ENCODE assay signal across 10 cellular contexts in the genomic region with DNA sequence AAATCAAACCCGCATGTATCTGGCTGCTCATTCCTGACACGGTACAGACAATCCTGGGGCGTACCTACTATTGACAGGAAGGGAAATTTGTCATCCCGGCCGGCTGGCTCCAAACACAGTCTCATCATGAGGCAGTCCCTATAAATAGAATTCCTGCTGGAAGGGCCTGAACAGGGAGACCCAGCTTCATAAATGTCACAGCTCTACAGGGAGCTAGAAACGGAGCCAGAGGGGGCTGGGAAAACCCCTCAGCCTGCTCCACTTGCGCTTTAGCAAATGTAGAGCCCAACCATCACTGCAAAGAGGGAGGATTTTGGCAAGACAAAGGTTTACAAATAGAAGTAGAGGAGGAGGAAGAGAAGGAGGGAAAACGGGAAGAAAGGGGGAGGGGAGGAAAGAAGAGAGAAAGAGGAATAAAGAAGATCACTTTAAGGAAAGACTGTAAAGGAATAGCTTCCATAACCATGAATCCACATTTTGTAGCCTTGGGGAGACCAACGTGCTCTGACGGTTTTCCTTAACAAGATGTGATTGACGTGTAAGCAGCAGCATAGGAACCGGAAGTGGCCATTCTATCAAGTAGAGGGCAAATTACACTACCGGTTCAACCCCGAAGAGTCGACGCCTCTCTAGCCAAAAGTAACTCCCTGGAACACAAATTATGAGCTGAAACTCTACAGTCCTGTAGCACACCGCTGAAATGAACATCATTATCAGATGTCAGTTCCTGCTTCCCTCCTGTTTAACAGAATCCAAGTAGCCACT. TPM values are rescaled to one million over a fixed set of nuclear protein-coding genes. Genes with fewer than 3 reads are reported as not detected.
A peak's percentile ranks its signal among the peaks of the same experiment; 100 is the strongest.
DNase-seq lines count a peak whose midpoint lies in the region; ATAC-seq and TF ChIP-seq lines count a peak whose summit lies in the region.
"Had no signal": no experiment of that assay in that cellular context is flagged by ENCODE, and none has a peak within 500 bp of the region (broad histone marks: within the 10 kb centered on the region; RNA-seq: fewer than 3 reads in every experiment).

No MANE protein-coding gene starts in this region.

- no peak overlapping the region for H4K8ac ChIP-seq in neuronal stem cell (ENCODE audit: low read depth, low read length)

- H3K9me3 ChIP-seq in neuronal stem cell (replicated peaks in 1 of 2; ENCODE audit: control insufficient read depth in 2 of 2, insufficient read depth in 1 of 2, low read depth in 1 of 2, low read length in 2 of 2): no peaks in the 10 kb centered on the region

- POLR2A ChIA-PET in WTC11 (lab: Charles Lee): no interaction called here

- H3K9me3 Mint-ChIP-seq in WTC11: no peaks in the 10 kb centered on the region
- H3K9me3 Mint-ChIP-seq in effector memory CD8-positive, alpha-beta T cell: no peaks in the 10 kb centered on the region
- H3K9me3 Mint-ChIP-seq: stimulated activated naive CD8-positive, alpha-beta T cell treated with anti-CD3 and anti-CD28 coated beads, Interleukin-15, Interleukin-2, amounts not matched to agents 100 ng/mL and 50 ng/mL, for 24 hours had no signal

- peak overlapping the region; percentile 29; the same call in 1 of the 2 replicates for H3K4me3 Mint-ChIP-seq in WTC11
- H3K4me3 Mint-ChIP-seq in effector memory CD8-positive, alpha-beta T cell: no peak overlapping the region
- H3K4me3 Mint-ChIP-seq: B cell; stimulated activated naive CD8-positive, alpha-beta T cell treated with anti-CD3 and anti-CD28 coated beads, Interleukin-15, Interleukin-2, amounts not matched to agents 100 ng/mL and 50 ng/mL, for 24 hours had no signal

- H3K36me3 ChIP-seq in neuronal stem cell (replicated peaks in 1 of 2; ENCODE audit: control insufficient read depth in 2 of 2, insufficient read depth in 2 of 2, low read length in 2 of 2): no peaks in the 10 kb centered on the region

- no peak overlapping the region for H3K27ac ChIP-seq in neuronal stem cell (replicated peaks; ENCODE audit: low read length)

- H3K4me2 ChIP-seq in neuronal stem cell (ENCODE audit: insufficient read depth, low read length, poor library complexity, severe bottlenecking): no peak overlapping the region

- H3K4ac ChIP-seq in neuronal stem cell (ENCODE audit: low read length): no peak overlapping the region

- CTCF ChIA-PET in WTC11 (lab: Charles Lee): no interaction called here

- H3K79me1 ChIP-seq in neuronal stem cell (ENCODE audit: low read depth, low read length): no peaks in the 10 kb centered on the region

- H3K14ac ChIP-seq in neuronal stem cell (ENCODE audit: low read length): no peak overlapping the region

- peaks cover 39% of the 10 kb centered on the region for H3K4me1 Mint-ChIP-seq in WTC11
- no peaks in the 10 kb centered on the region for H3K4me1 Mint-ChIP-seq in effector memory CD8-positive, alpha-beta T cell (ENCODE audit: low read depth in 2 of 2)
- H3K4me1 Mint-ChIP-seq: B cell had no signal

- H2BK12ac ChIP-seq in neuronal stem cell (ENCODE audit: low read length): no peak overlapping the region

- H3K4me3 ChIP-seq in neuronal stem cell (ENCODE audit: low read length in 2 of 2): no peak overlapping the region

- H3K27me3 Mint-ChIP-seq in WTC11 (ENCODE audit: low read depth): no peaks in the 10 kb centered on the region
- no peaks in the 10 kb centered on the region for H3K27me3 Mint-ChIP-seq in effector memory CD8-positive, alpha-beta T cell
- H3K27me3 Mint-ChIP-seq: B cell; stimulated activated naive CD8-positive, alpha-beta T cell treated with anti-CD3 and anti-CD28 coated beads, Interleukin-15, Interleukin-2, amounts not matched to agents 100 ng/mL and 50 ng/mL, for 24 hours had no signal

- ATAC-seq in WTC11 (peak; percentile 74), HG02973 (IDR thresholded peaks at IDR 0.05; ENCODE audit: unreplicated experiment) (no peak)
- ATAC-seq in effector memory CD8-positive, alpha-beta T cell (replicated peaks): no peak

- no peaks in the 10 kb centered on the region for H3K27me3 ChIP-seq in neuronal stem cell (ENCODE audit: control insufficient read depth in 3 of 3, insufficient read depth in 3 of 3, low read depth in 1 of 3, low read length in 3 of 3)

- H2BK120ac ChIP-seq in neuronal stem cell (ENCODE audit: low read depth, low read length): no peak overlapping the region

- WGBS in neuronal stem cell (ENCODE audit: extremely low coverage in 2 of 2, insufficient read length in 2 of 2, insufficient replicate concordance in 1 of 2), 2 donors: 82% methylated on average over 1 of the region's 17 CpGs; no CpG with 5 or more reads in 1 of the 2 donors

- no peak overlapping the region for H3K23ac ChIP-seq in neuronal stem cell (ENCODE audit: low read depth, low read length, poor library complexity)

- no peak overlapping the region for H2BK5ac ChIP-seq in neuronal stem cell (ENCODE audit: low read length)

- no peak overlapping the region for H4K91ac ChIP-seq in neuronal stem cell (ENCODE audit: low read depth, low read length, poor library complexity)

- no peak for TF ChIP-seq CTCF in WTC11 (IDR thresholded peaks at IDR 0.05)

- H3K18ac ChIP-seq in neuronal stem cell (ENCODE audit: low read length): no peak overlapping the region

- H2BK15ac ChIP-seq in neuronal stem cell (ENCODE audit: low read length): no peak overlapping the region

- DNase-seq in Daoy (ENCODE audit: low read depth) (peak; percentile 49), WTC11 (ENCODE audit: low spot score) (peak; percentile 13), glomerular endothelial cell (ENCODE audit: extremely low read depth, low read depth, low spot score) (peak; percentile 9), neuronal stem cell (ENCODE audit: low spot score) (no peak), NCI-H2107 treated with DMSO at 0.1 percent for 48 hours (lab: John Stamatoyannopoulos, UW; ENCODE audit: unreplicated experiment) (no peak)
- DNase-seq in effector memory CD8-positive, alpha-beta T cell: no peak
- DNase-seq in stimulated activated naive CD4-positive, alpha-beta T cell treated with Interleukin-2 at 50 U/mL for 16 hours (lab: John Stamatoyannopoulos, UW): no peak

- peaks cover 0 to 2% of the 10 kb centered on the region in 2 donors for H3K4me1 ChIP-seq in neuronal stem cell (ENCODE audit: control insufficient read depth in 2 of 2, insufficient read depth in 1 of 2, low read depth in 1 of 2, low read length in 2 of 2)

- no peak overlapping the region for H3K9ac ChIP-seq in neuronal stem cell (ENCODE audit: low read depth, low read length, poor library complexity)

- H2AK5ac ChIP-seq in neuronal stem cell (ENCODE audit: low read depth, low read length): no peak overlapping the region

- peaks cover 9% of the 10 kb centered on the region for H3K36me3 Mint-ChIP-seq in WTC11
- no peaks in the 10 kb centered on the region for H3K36me3 Mint-ChIP-seq in effector memory CD8-positive, alpha-beta T cell (ENCODE audit: insufficient read depth)

- H2AFZ ChIP-seq in neuronal stem cell (ENCODE audit: low read length): peak overlapping the region; percentile 4

- H3K27ac Mint-ChIP-seq in WTC11: peak overlapping the region; percentile 46
- no peak overlapping the region for H3K27ac Mint-ChIP-seq in effector memory CD8-positive, alpha-beta T cell
- H3K27ac Mint-ChIP-seq: B cell; stimulated activated naive CD8-positive, alpha-beta T cell treated with anti-CD3 and anti-CD28 coated beads, Interleukin-15, Interleukin-2, amounts not matched to agents 100 ng/mL and 50 ng/mL, for 24 hours had no signal

TF ChIP-seq in WTC11, 78 proteins besides CTCF, POLR2A, EP300 and RAD21:
- 0 out of 2 replicates have a peak, but pooled peaks have one; percentile 47 for TF ChIP-seq ZNF423 (CRISPR knock-in tag; IDR thresholded peaks at IDR 0.05)
- TF ChIP-seq, protein P1, sequence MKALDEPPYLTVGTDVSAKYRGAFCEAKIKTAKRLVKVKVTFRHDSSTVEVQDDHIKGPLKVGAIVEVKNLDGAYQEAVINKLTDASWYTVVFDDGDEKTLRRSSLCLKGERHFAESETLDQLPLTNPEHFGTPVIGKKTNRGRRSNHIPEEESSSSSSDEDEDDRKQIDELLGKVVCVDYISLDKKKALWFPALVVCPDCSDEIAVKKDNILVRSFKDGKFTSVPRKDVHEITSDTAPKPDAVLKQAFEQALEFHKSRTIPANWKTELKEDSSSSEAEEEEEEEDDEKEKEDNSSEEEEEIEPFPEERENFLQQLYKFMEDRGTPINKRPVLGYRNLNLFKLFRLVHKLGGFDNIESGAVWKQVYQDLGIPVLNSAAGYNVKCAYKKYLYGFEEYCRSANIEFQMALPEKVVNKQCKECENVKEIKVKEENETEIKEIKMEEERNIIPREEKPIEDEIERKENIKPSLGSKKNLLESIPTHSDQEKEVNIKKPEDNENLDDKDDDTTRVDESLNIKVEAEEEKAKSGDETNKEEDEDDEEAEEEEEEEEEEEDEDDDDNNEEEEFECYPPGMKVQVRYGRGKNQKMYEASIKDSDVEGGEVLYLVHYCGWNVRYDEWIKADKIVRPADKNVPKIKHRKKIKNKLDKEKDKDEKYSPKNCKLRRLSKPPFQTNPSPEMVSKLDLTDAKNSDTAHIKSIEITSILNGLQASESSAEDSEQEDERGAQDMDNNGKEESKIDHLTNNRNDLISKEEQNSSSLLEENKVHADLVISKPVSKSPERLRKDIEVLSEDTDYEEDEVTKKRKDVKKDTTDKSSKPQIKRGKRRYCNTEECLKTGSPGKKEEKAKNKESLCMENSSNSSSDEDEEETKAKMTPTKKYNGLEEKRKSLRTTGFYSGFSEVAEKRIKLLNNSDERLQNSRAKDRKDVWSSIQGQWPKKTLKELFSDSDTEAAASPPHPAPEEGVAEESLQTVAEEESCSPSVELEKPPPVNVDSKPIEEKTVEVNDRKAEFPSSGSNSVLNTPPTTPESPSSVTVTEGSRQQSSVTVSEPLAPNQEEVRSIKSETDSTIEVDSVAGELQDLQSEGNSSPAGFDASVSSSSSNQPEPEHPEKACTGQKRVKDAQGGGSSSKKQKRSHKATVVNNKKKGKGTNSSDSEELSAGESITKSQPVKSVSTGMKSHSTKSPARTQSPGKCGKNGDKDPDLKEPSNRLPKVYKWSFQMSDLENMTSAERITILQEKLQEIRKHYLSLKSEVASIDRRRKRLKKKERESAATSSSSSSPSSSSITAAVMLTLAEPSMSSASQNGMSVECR (CRISPR knock-in tag; IDR thresholded peaks at IDR 0.05; ENCODE audit: borderline replicate concordance): no peak
TF ChIP-seq in WTC11: peak in this region for 1.

RNA-seq across cellular contexts. Expression of a gene that starts 56.8 kb away (rescaled TPM):
- under 0.01 TPM in 1 of 2 replicates, not detected in the other for total RNA-seq in Daoy (2014; rRNA removed; shearing (Covaris generic))
- total RNA-seq in WTC11 (2021): 4.5 to 6.3 TPM (median 4.7 TPM) in 3 replicates
- total RNA-seq in glomerular endothelial cell: 0.41 and 0.53 TPM in 2 replicates
- 0.01 TPM for polyA plus RNA-seq in neuronal stem cell (2013, experiment 1 of 2)
- polyA plus RNA-seq in neuronal stem cell (2013, experiment 2 of 2): 0.01 TPM

Comparison
In these comparisons a context has a peak if more than half of its experiments do, and no peak if none do; other contexts are left out.
1. DNase-seq: peak in Daoy (single experiment), WTC11 (single experiment) and glomerular endothelial cell (single experiment); none in neuronal stem cell (single experiment), NCI-H2107 treated with DMSO at 0.1 percent for 48 hours (single experiment), effector memory CD8-positive, alpha-beta T cell (0 of 3) and stimulated activated naive CD4-positive, alpha-beta T cell treated with Interleukin-2 at 50 U/mL for 16 hours (single experiment).